In genomic region chr11:47991894-47992293, GRCh38 we compare ENCODE assay signal across 13 cellular contexts. TPM values are rescaled to one million over a fixed set of nuclear protein-coding genes. Genes with fewer than 3 reads are reported as not detected.
A peak's percentile ranks its signal among the peaks of the same experiment; 100 is the strongest.
DNase-seq lines count a peak whose midpoint lies in the region; ATAC-seq, FAIRE-seq and TF ChIP-seq lines count a peak whose summit lies in the region.
"Had no signal": no experiment of that assay in that cellular context is flagged by ENCODE, and none has a peak within 500 bp of the region (broad histone marks: within the 10 kb centered on the region; RNA-seq: fewer than 3 reads in every experiment).

No MANE protein-coding gene starts in this region.

- H3K36me3 Mint-ChIP-seq in naive thymus-derived CD8-positive, alpha-beta T cell: no peaks in the 10 kb centered on the region

- no peaks in the 10 kb centered on the region for H3K9me3 Mint-ChIP-seq in naive thymus-derived CD8-positive, alpha-beta T cell

- 54% methylated on average over 6 of the region's 6 CpGs for WGBS in GM12878 (ENCODE audit: insufficient coverage, insufficient replicate concordance, low lambda C conversion rate, missing lambda C conversion rate)

- no TSS peak for BruUV-seq in GM12878 (replicated peaks; lab: Mats Ljungman, UMichigan)

- POLR2A ChIA-PET in GM12878 (lab: Charles Lee): interaction anchor here (1.1 to 2.1 kb wide), 2 partner anchors 8 to 10 kb away, joined by 3 to 7 read pairs; no protein-coding TSS in a partner anchor
- POLR2A ChIA-PET in naive thymus-derived CD8-positive, alpha-beta T cell (lab: Charles Lee): interaction anchor here (1.5 kb wide), 1 partner anchor 64 kb away, joined by 4 read pairs; no protein-coding TSS in a partner anchor

- intact Hi-C loops in GM12878 (cut with micrococcal nuclease; ENCODE audit: unreplicated experiment): no loop called here

- peak overlapping the region in 6 of 10 donors; percentile 10 to 80 (median 76) for H3K4me3 Mint-ChIP-seq in naive thymus-derived CD8-positive, alpha-beta T cell

- H3K79me2 ChIP-seq in GM12878 (ENCODE audit: control insufficient read depth, insufficient read depth, low read length): peaks cover 49% of the 10 kb centered on the region

- no peak overlapping the region for H2AFZ ChIP-seq in GM12878 (ENCODE audit: control insufficient read depth, low read depth, low read length)

- TF ChIP-seq CTCF in GM12878 (IDR thresholded peaks at IDR 0.05 in 2 of 3, conservative IDR thresholded peaks at IDR 0.05 in 1 of 3; ENCODE audit: control insufficient read depth in 2 of 3, extremely low read depth in 1 of 3, insufficient read depth in 1 of 3, low read depth in 3 of 3, low read length in 3 of 3): no peak

- H3K4me1 Mint-ChIP-seq in naive thymus-derived CD8-positive, alpha-beta T cell: peaks cover 9 to 79% (median 30%) of the 10 kb centered on the region in 4 donors

- ATAC-seq in GM12878 (no peak), HG02571 (IDR thresholded peaks at IDR 0.05; ENCODE audit: unreplicated experiment) (no peak)
- ATAC-seq in naive thymus-derived CD8-positive, alpha-beta T cell: no peak

- TF ChIP-seq RAD21 in GM12878 (IDR thresholded peaks at IDR 0.05; ENCODE audit: insufficient read depth, low read depth, low read length): no peak

- in situ Hi-C loops in GM12878 (cut with MboI): loop anchor here (5.0 kb wide), 1 partner anchor 115 kb away; no protein-coding TSS in a partner anchor

- H3K9me3 ChIP-seq in GM12878 (replicated peaks; ENCODE audit: control insufficient read depth, insufficient read depth, low read length): no peaks in the 10 kb centered on the region
- H3K9me3 ChIP-seq: HAP-1 had no signal

- H3K36me3 ChIP-seq in GM12878 (ENCODE audit: control insufficient read depth in 2 of 2, insufficient read depth in 2 of 2, low read length in 1 of 2): 0 out of 4 replicates have a peak, but pooled peaks cover 0 to 2% of the 10 kb centered on the region in 2 experiments
- H3K36me3 ChIP-seq: HAP-1 had no signal

- SMC1A ChIA-PET in GM12878 (lab: Charles Lee; ENCODE audit: uncharacterized antibody, unreplicated experiment): interaction anchor here (0.9 to 1.0 kb wide), 2 partner anchors 8 to 18 kb away, joined by 3 to 4 read pairs; no protein-coding TSS in a partner anchor

- H3K4me2 ChIP-seq in GM12878 (ENCODE audit: control insufficient read depth, insufficient read depth): no peak overlapping the region; the same call in 1 of the 2 replicates

- H3K9ac ChIP-seq in GM12878 (ENCODE audit: control insufficient read depth, insufficient read depth, low read length): no peak overlapping the region

- CTCF ChIA-PET in GM12878 (lab: Yijun Ruan, JAX): interaction anchor here (1.2 kb wide), 1 partner anchor 117 kb away, joined by 4 read pairs; no protein-coding TSS in a partner anchor

- H3K27me3 Mint-ChIP-seq in naive thymus-derived CD8-positive, alpha-beta T cell: no peaks in the 10 kb centered on the region

- DNase-seq in DMS53 (lab: John Stamatoyannopoulos, UW) (peak; percentile 48), DMS53 treated with DMSO at 0.1 percent for 48 hours (lab: John Stamatoyannopoulos, UW; ENCODE audit: unreplicated experiment) (no peak), ELR (ENCODE audit: low read depth) (peak; percentile 27), GM12878 (ENCODE audit: low read depth, low spot score) (no peak), NCI-H345 (lab: John Stamatoyannopoulos, UW) (no peak), pons (ENCODE audit: low spot score) (no peak)
- DNase-seq in naive thymus-derived CD8-positive, alpha-beta T cell: no peak
- DNase-seq: 8988T; activated effector memory CD4-positive, alpha-beta T cell treated with Interleukin-2 at 50 U/mL for 16 hours; MM.1S had no signal

- TF ChIP-seq EP300 in GM12878 (IDR thresholded peaks at IDR 0.05; ENCODE audit: borderline replicate concordance in 1 of 2, control insufficient read depth in 1 of 2, low read depth in 2 of 2, low read length in 2 of 2): no peak

- no peak for FAIRE-seq in GM12878 (lab: Jason Lieb, UNC)
- FAIRE-seq: bronchial epithelial cell had no signal

- H3K27me3 ChIP-seq in GM12878 (replicated peaks in 1 of 2; ENCODE audit: control insufficient read depth in 2 of 2, insufficient read depth in 2 of 2, low read length in 1 of 2): no peaks in the 10 kb centered on the region; a peak in 1 of 4 replicates

- TF ChIP-seq POLR2A in GM12878 (IDR thresholded peaks at IDR 0.05; ENCODE audit: low read depth, low read length): no peak

- H3K27ac ChIP-seq in GM12878 (ENCODE audit: control insufficient read depth, insufficient read depth): peak overlapping the region; percentile 74; the same call in 1 of the 2 replicates

- RAD21 ChIA-PET in GM12878 (lab: Charles Lee; ENCODE audit: unreplicated experiment): interaction anchor here (1.5 kb wide), 1 partner anchor 13 kb away, joined by 5 read pairs; no protein-coding TSS in a partner anchor

- peak overlapping the region in 7 of 10 donors; percentile 22 to 79 (median 66) for H3K27ac Mint-ChIP-seq in naive thymus-derived CD8-positive, alpha-beta T cell

- H3K4me1 ChIP-seq in GM12878 (ENCODE audit: control insufficient read depth, insufficient read depth, low read length): peaks cover 32% of the 10 kb centered on the region

- no peak overlapping the region for H3K4me3 ChIP-seq in GM12878
- H3K4me3 ChIP-seq: HAP-1 had no signal

- H4K20me1 ChIP-seq in GM12878 (ENCODE audit: control insufficient read depth, insufficient read depth): no peaks in the 10 kb centered on the region

TF ChIP-seq in GM12878, 131 proteins besides CTCF, POLR2A, EP300 and RAD21:
- TF ChIP-seq ZNF384 (IDR thresholded peaks at IDR 0.05; ENCODE audit: borderline replicate concordance, low read depth, low read length): no peak
- TF ChIP-seq E4F1 (IDR thresholded peaks at IDR 0.05; ENCODE audit: borderline replicate concordance, partially characterized antibody): no peak
- no peak for TF ChIP-seq TCF12 (IDR thresholded peaks at IDR 0.05; ENCODE audit: low read depth, low read length)
- TF ChIP-seq CHD2 (IDR thresholded peaks at IDR 0.05; ENCODE audit: borderline replicate concordance, low read depth, low read length): no peak
- no peak for TF ChIP-seq RB1 (IDR thresholded peaks at IDR 0.05; ENCODE audit: borderline replicate concordance)
- TF ChIP-seq SMAD1 (IDR thresholded peaks at IDR 0.05; ENCODE audit: low read depth, partially characterized antibody): no peak

RNA-seq across cellular contexts. Expression of gene PTPRJ, which starts 11.5 kb away (rescaled TPM):
- total RNA-seq in GM12878 (2013; cell fraction: nucleolus; rRNA removed): 26.1 and 28.1 TPM in 2 replicates
- 10.3 and 11.6 TPM in 2 replicates for total RNA-seq in GM12878 (2014; rRNA removed)
- 13.5 and 14.2 TPM in 2 replicates for total RNA-seq in GM12878 (2014; rRNA removed; fragmentation: Illumina TruSeq; extraction: Trizol)
- 21.0 and 22.4 TPM in 2 replicates for total RNA-seq in GM12878 (2021)
- 4.1 TPM for polyA plus RNA-seq in GM12878 (2011; ENCODE audit: low read depth)
- polyA plus RNA-seq in GM12878 (2011; rRNA removed): 0.22 and 0.37 TPM in 2 replicates
- 0.10 and 0.15 TPM in 2 replicates for polyA plus RNA-seq in GM12878 (2011; cell fraction: cytosol; rRNA removed)
- 0.15 and 0.34 TPM in 2 replicates for polyA plus RNA-seq in GM12878 (2011; cell fraction: nucleus; rRNA removed)
- 5.8 and 6.2 TPM in 2 replicates for polyA plus RNA-seq in GM12878 (2012)
- polyA plus RNA-seq in GM12878 (2014; fragmentation: Illumina TruSeq; extraction: Trizol): 11.0 and 11.7 TPM in 2 replicates
- under 1 TPM; 0.77 to 0.91 TPM for polyA plus RNA-seq in GM12878 (2014; fragmentation: Nextera tagmentation; extraction: Ambion mirVana)
- 7.6 and 9.1 TPM in 2 replicates for polyA plus RNA-seq in GM12878 (2014; rRNA removed)
- 1 to 10 TPM; 2.1 to 5.6 TPM for polyA plus RNA-seq in GM12878 (2016; fragmentation: Nextera tagmentation; extraction: Ambion mirVana)
- 0.15 TPM in 2 replicates for polyA minus RNA-seq in GM12878 (2011; rRNA and poly(A)+ RNA removed)
- 0.27 and 0.31 TPM in 2 replicates for polyA minus RNA-seq in GM12878 (2011; cell fraction: cytosol; rRNA and poly(A)+ RNA removed)
- under 0.01 and 0.19 TPM in 2 replicates for polyA minus RNA-seq in GM12878 (2011; cell fraction: nucleus; rRNA and poly(A)+ RNA removed)
- 10 to 100 TPM; 21.7 to 23.7 TPM for total RNA-seq in naive thymus-derived CD8-positive, alpha-beta T cell
- 10 to 100 TPM in 1 of 3 donors, 1 to 10 TPM in 2; 4.3 to 10.2 (median 5.3) TPM for polyA plus RNA-seq in naive thymus-derived CD8-positive, alpha-beta T cell

Comparison
In these comparisons a context has a peak if more than half of its experiments do, and no peak if none do; other contexts are left out.
1. DNase-seq: peak in DMS53 (single experiment) and ELR (single experiment); none in DMS53 treated with DMSO at 0.1 percent for 48 hours (single experiment), GM12878 (single experiment), naive thymus-derived CD8-positive, alpha-beta T cell (0 of 10), NCI-H345 (single experiment) and pons (single experiment).